1 cellular context compared by ENCODE assay signal in genomic region chr10:113511419-113511818, GRCh38.
TF ChIP-seq lines count a peak whose summit lies in the region.

No MANE protein-coding gene starts in this region.

TF ChIP-seq in HepG2, 621 proteins besides CTCF, POLR2A, EP300 and RAD21:
- TF ChIP-seq ZNF142 (CRISPR knock-in tag; IDR thresholded peaks at IDR 0.05) (no peak), ZNF574 (CRISPR knock-in tag; IDR thresholded peaks at IDR 0.05) (no peak), ZNF317 (CRISPR knock-in tag; IDR thresholded peaks at IDR 0.05) (peak; percentile 93)
